9 cellular contexts compared by ENCODE assay signal in the genomic region with DNA sequence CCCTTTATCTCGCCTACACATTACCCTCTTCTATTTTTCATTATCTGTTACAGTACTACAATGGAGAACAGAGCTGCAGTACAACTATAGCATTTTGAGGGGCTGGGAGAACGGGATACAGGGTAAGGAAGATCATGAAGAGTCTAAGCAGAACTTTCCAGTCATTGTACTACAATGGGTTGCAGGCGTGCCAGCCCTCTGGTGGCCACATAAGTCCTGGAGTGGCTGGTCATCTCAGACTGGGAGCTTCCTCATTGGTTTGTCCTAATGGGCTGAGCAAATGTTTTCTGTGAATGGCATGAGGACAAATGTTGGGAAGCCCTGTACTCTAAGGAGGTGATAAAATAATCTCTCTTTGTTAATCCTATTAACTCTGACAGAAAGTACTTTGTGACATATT. TPM values are rescaled to one million over a fixed set of nuclear protein-coding genes. Genes with fewer than 3 reads are reported as not detected.
DNase-seq lines count a peak whose midpoint lies in the region; ATAC-seq and TF ChIP-seq lines count a peak whose summit lies in the region.
"Had no signal": no experiment of that assay in that cellular context is flagged by ENCODE, and none has a peak within 500 bp of the region (broad histone marks: within the 10 kb centered on the region; RNA-seq: fewer than 3 reads in every experiment).

No MANE protein-coding gene starts in this region.

- CTCF ChIA-PET in activated CD8-positive, alpha-beta memory T cell treated with anti-CD3 and anti-CD28 coated beads, Interleukin-2, amount 10 ng/mL, durations not matched to agents 7 days and 5 days (lab: Charles Lee): interaction anchor here (1.1 kb wide), 1 partner anchor 14 kb away, joined by 3 read pairs; no protein-coding TSS in a partner anchor

- no peak overlapping the region for H3K27ac Mint-ChIP-seq in activated CD8-positive, alpha-beta memory T cell treated with anti-CD3 and anti-CD28 coated beads, Interleukin-2, amount 10 ng/mL, durations not matched to agents 7 days and 5 days

- H3K27me3 ChIP-seq in WERI-Rb-1 (ENCODE audit: insufficient read depth, low read depth, severe bottlenecking) (no peaks in the 10 kb centered on the region), lower lobe of right lung (ENCODE audit: low read depth) (no peaks in the 10 kb centered on the region)

- TF ChIP-seq CTCF in WERI-Rb-1 (IDR thresholded peaks at IDR 0.05; ENCODE audit: low read depth, low read length): peak; percentile 50
- peak; percentile 31 for TF ChIP-seq CTCF in lower lobe of right lung (IDR thresholded peaks at IDR 0.05)

- H3K27me3 Mint-ChIP-seq in activated CD8-positive, alpha-beta memory T cell treated with anti-CD3 and anti-CD28 coated beads, Interleukin-2, amount 10 ng/mL, durations not matched to agents 7 days and 5 days: no peaks in the 10 kb centered on the region

- H3K4me1 Mint-ChIP-seq in activated CD8-positive, alpha-beta memory T cell treated with anti-CD3 and anti-CD28 coated beads, Interleukin-2, amount 10 ng/mL, durations not matched to agents 7 days and 5 days: peaks cover 8% of the 10 kb centered on the region

- H3K9me3 ChIP-seq in WERI-Rb-1 (ENCODE audit: severe bottlenecking): no peaks in the 10 kb centered on the region
- H3K9me3 ChIP-seq in lower lobe of right lung: no peaks in the 10 kb centered on the region

- no peak overlapping the region for H3K4me3 Mint-ChIP-seq in activated CD8-positive, alpha-beta memory T cell treated with anti-CD3 and anti-CD28 coated beads, Interleukin-2, amount 10 ng/mL, durations not matched to agents 7 days and 5 days

- H3K27ac ChIP-seq in WERI-Rb-1 (no peak overlapping the region), lower lobe of right lung (no peak overlapping the region)

- intact Hi-C loops in lower lobe of right lung (cut with DNase I): no loop called here

- H3K4me1 ChIP-seq in lower lobe of right lung: no peaks in the 10 kb centered on the region

- no peaks in the 10 kb centered on the region for H3K36me3 ChIP-seq in WERI-Rb-1
- H3K36me3 ChIP-seq in lower lobe of right lung: no peaks in the 10 kb centered on the region

- H3K4me3 ChIP-seq in WERI-Rb-1 (ENCODE audit: low read depth, low read length) (no peak overlapping the region), lower lobe of right lung (no peak overlapping the region)

- peaks cover 9% of the 10 kb centered on the region for H3K36me3 Mint-ChIP-seq in activated CD8-positive, alpha-beta memory T cell treated with anti-CD3 and anti-CD28 coated beads, Interleukin-2, amount 10 ng/mL, durations not matched to agents 7 days and 5 days

- ATAC-seq in lower lobe of right lung (peak in 1 of 2 donors; percentile 33), GM18502 (IDR thresholded peaks at IDR 0.05; ENCODE audit: poor library complexity, unreplicated experiment) (no peak)
- no peak for ATAC-seq in activated CD8-positive, alpha-beta memory T cell treated with anti-CD3 and anti-CD28 coated beads, Interleukin-2, amount 10 ng/mL, durations not matched to agents 7 days and 5 days

- peak; percentile 60 for DNase-seq in DMS53 treated with DMSO at 0.1 percent for 48 hours (lab: John Stamatoyannopoulos, UW; ENCODE audit: unreplicated experiment)
- peak; percentile 10 for DNase-seq in HPDE6-E6E7 (ENCODE audit: extremely low spot score)
- peak; percentile 50 for DNase-seq in WERI-Rb-1
- peak; percentile 42 for DNase-seq in lower lobe of right lung
- DNase-seq in activated CD8-positive, alpha-beta memory T cell treated with anti-CD3 and anti-CD28 coated beads, Interleukin-2, amount 10 ng/mL, durations not matched to agents 7 days and 5 days: no peak
- DNase-seq in foreskin melanocyte: no peak
- no peak for DNase-seq in C1 segment of cervical spinal cord (lab: John Stamatoyannopoulos, UW)
- DNase-seq: activated CD8-positive, alpha-beta memory T cell treated with anti-CD3 and anti-CD28 coated beads, Interleukin-2, amount 50 U/mL, for 4 hours had no signal

- H3K9me3 Mint-ChIP-seq in activated CD8-positive, alpha-beta memory T cell treated with anti-CD3 and anti-CD28 coated beads, Interleukin-2, amount 10 ng/mL, durations not matched to agents 7 days and 5 days (ENCODE audit: low read depth): peaks cover 2% of the 10 kb centered on the region

RNA-seq across cellular contexts. Expression of gene TMEM106B, which starts 33.0 kb away (rescaled TPM):
- 38.7 TPM for total RNA-seq in lower lobe of right lung
- total RNA-seq in activated CD8-positive, alpha-beta memory T cell treated with anti-CD3 and anti-CD28 coated beads, Interleukin-2, amount 10 ng/mL, durations not matched to agents 7 days and 5 days: 10 to 100 TPM; 23.0 to 23.2 TPM

Comparison
In these comparisons a context has a peak if more than half of its experiments do, and no peak if none do; other contexts are left out.
1. DNase-seq: peak in DMS53 treated with DMSO at 0.1 percent for 48 hours (single experiment), HPDE6-E6E7 (single experiment), WERI-Rb-1 (single experiment) and lower lobe of right lung (single experiment); none in activated CD8-positive, alpha-beta memory T cell treated with anti-CD3 and anti-CD28 coated beads, Interleukin-2, amount 10 ng/mL, durations not matched to agents 7 days and 5 days (single experiment), foreskin melanocyte (single experiment) and C1 segment of cervical spinal cord (0 of 14).